Comparison of ENCODE assay signal across 8 cellular contexts in genomic region chr17:8383143-8383974, GRCh38. TPM values are rescaled to one million over a fixed set of nuclear protein-coding genes. Genes with fewer than 3 reads are reported as not detected.
A peak's percentile ranks its signal among the peaks of the same experiment; 100 is the strongest.
DNase-seq lines count a peak whose midpoint lies in the region; ATAC-seq, FAIRE-seq and TF ChIP-seq lines count a peak whose summit lies in the region.

Gene RPL26 (minus strand): TSS chr17:8383193. CDS start chr17:8382310, 883 bp downstream.

- peak within 1 kb of the TSS; percentile 76 for H3K27ac ChIP-seq in H1 (ENCODE audit: low read depth, low read length)
- H3K27ac ChIP-seq in mesenchymal stem cell (ENCODE audit: low read length, poor library complexity, severe bottlenecking), result peak within 1 kb of the TSS; percentile 95

- TF ChIP-seq RAD21 in H1 (IDR thresholded peaks at IDR 0.05 in 1 of 2, conservative IDR thresholded peaks at IDR 0.05 in 1 of 2; ENCODE audit: low read depth in 2 of 2, low read length in 2 of 2), result peak; percentile 16 to 35; a peak in 3 of 4 replicates

- peak within 1 kb of the TSS; percentile 71 for H4K5ac ChIP-seq in H1 (ENCODE audit: insufficient read length, low read depth, low read length)

- peaks cover 13 to 37% of the 10 kb centered on the region in 2 experiments; a peak in 3 of 4 replicates for H3K79me2 ChIP-seq in H1 (ENCODE audit: control insufficient read depth in 1 of 2, insufficient read depth in 2 of 2, low read length in 2 of 2)

- H4K8ac ChIP-seq in H1 (ENCODE audit: extremely low read depth, insufficient read depth, low read length) (peak within 1 kb of the TSS; percentile 98; the same call in 1 of the 2 replicates), mesenchymal stem cell (ENCODE audit: low read length) (peak within 1 kb of the TSS; percentile 97)

- no peak within 1 kb of the TSS for H2BK120ac ChIP-seq in H1 (replicated peaks; ENCODE audit: low read depth, low read length)
- H2BK120ac ChIP-seq in mesenchymal stem cell (ENCODE audit: low read depth, low read length), result peak within 1 kb of the TSS; percentile 89

- peak; percentile 89 for FAIRE-seq in H1 (lab: Jason Lieb, UNC)

- H3K36me3 ChIP-seq in H1 (ENCODE audit: control insufficient read depth in 2 of 4, insufficient read depth in 4 of 4, low read length in 3 of 4) (peaks cover 24 to 38% (median 31%) of the 10 kb centered on the region in 4 experiments), mesenchymal stem cell (ENCODE audit: control insufficient read depth in 1 of 2, insufficient read depth in 2 of 2, low read depth in 1 of 2, low read length in 2 of 2) (peaks cover 9 to 37% of the 10 kb centered on the region in 2 experiments)

- H2AK5ac ChIP-seq in H1 (ENCODE audit: low read depth, low read length) (no peak within 1 kb of the TSS), mesenchymal stem cell (ENCODE audit: low read length, severe bottlenecking) (no peak within 1 kb of the TSS)

- peak within 1 kb of the TSS; percentile 62 for H4K91ac ChIP-seq in H1 (replicated peaks; ENCODE audit: insufficient read length, low read length)
- H4K91ac ChIP-seq in mesenchymal stem cell (ENCODE audit: low read length), result peak within 1 kb of the TSS; percentile 93

- TF ChIP-seq POLR2A in H1 (IDR thresholded peaks at IDR 0.05; ENCODE audit: control extremely low read depth in 1 of 2, low read depth in 2 of 2, low read length in 2 of 2), result peak; percentile 99

- H2BK20ac ChIP-seq in H1 (ENCODE audit: low read length), result no peak within 1 kb of the TSS

- DNase-seq in COLO668 (lab: John Stamatoyannopoulos, UW; ENCODE audit: unreplicated experiment) (peak; percentile 93), HS-5 (ENCODE audit: low read depth) (peak; percentile 96), H1 (ENCODE audit: low read depth in 1 of 2, low spot score in 2 of 2) (peak; percentile 96 to 97), mesenchymal stem cell (peak; percentile 99)
- peak; percentile 74 for DNase-seq in NK-92 treated with Interleukin-12 subunit alpha and Interleukin-12 subunit beta, amount 100 ng/mL, for 24 hours (lab: John Stamatoyannopoulos, UW)
- peak; percentile 91 for DNase-seq in stimulated activated CD8-positive, alpha-beta memory T cell treated with anti-CD3 and anti-CD28 coated beads, Interleukin-15, amount 100 ng/mL, for 1 hour (ENCODE audit: low read depth)

- no peak for TF ChIP-seq EP300 in H1 (IDR thresholded peaks at IDR 0.05; ENCODE audit: borderline replicate concordance in 1 of 2, low read depth in 2 of 2, low read length in 2 of 2)

- POLR2A ChIA-PET in activated CD8-positive, alpha-beta memory T cell treated with anti-CD3 and anti-CD28 coated beads for 36 hours (lab: Charles Lee), result interaction anchor here (0.7 to 1.2 kb wide), 3 partner anchors 52 to 363 kb away, joined by 3 to 5 read pairs (median 3); partner anchors contain the start of gene NDEL1
- POLR2A ChIA-PET in H1 (lab: Charles Lee; ENCODE audit: partially characterized antibody), result interaction anchor here (0.5 to 4.6 kb wide), 37 partner anchors 8 to 416 kb away, joined by 3 to 51 read pairs (median 5); partner anchors contain the start of genes CTC1, MFSD6L, NDEL1 and RNF222

- H3K4me1 ChIP-seq in H1 (replicated peaks in 1 of 4; ENCODE audit: control insufficient read depth in 3 of 4, insufficient read depth in 4 of 4, low read length in 3 of 4) (peaks cover 0 to 12% (median 4%) of the 10 kb centered on the region in 4 experiments; a peak in 5 of 7 replicates), mesenchymal stem cell (ENCODE audit: control insufficient read depth, insufficient read depth, low read depth, low read length) (peaks cover 16% of the 10 kb centered on the region)

- H3K4ac ChIP-seq in H1 (replicated peaks; ENCODE audit: insufficient read length, low read depth, low read length) (no peak within 1 kb of the TSS), mesenchymal stem cell (ENCODE audit: low read depth in 1 of 2, low read length in 2 of 2) (peak within 1 kb of the TSS; percentile 83 to 88)

- peak within 1 kb of the TSS; percentile 82 for H2BK5ac ChIP-seq in H1 (ENCODE audit: low read depth, low read length)
- peak within 1 kb of the TSS; percentile 98 for H2BK5ac ChIP-seq in mesenchymal stem cell (ENCODE audit: low read depth, low read length, poor library complexity, severe bottlenecking)

- H3K4me2 ChIP-seq in H1 (ENCODE audit: insufficient read depth in 1 of 2, low read depth in 2 of 2, low read length in 2 of 2) (peak within 1 kb of the TSS; percentile 80 to 87), mesenchymal stem cell (ENCODE audit: low read length, poor library complexity, severe bottlenecking) (peak within 1 kb of the TSS; percentile 80)

- H3K27me3 ChIP-seq in H1 (replicated peaks in 1 of 4; ENCODE audit: control insufficient read depth in 3 of 4, extremely low read depth in 1 of 4, insufficient read depth in 3 of 4, low read length in 3 of 4) (no peaks in the 10 kb centered on the region), mesenchymal stem cell (ENCODE audit: control insufficient read depth in 1 of 2, insufficient read depth in 1 of 2, low read length in 2 of 2) (no peaks in the 10 kb centered on the region)

- H2BK15ac ChIP-seq in H1 (ENCODE audit: low read length) (no peak within 1 kb of the TSS), mesenchymal stem cell (ENCODE audit: low read depth, poor library complexity, severe bottlenecking) (peak within 1 kb of the TSS; percentile 96)

- peaks cover 10 to 16% of the 10 kb centered on the region in 2 experiments for H4K20me1 ChIP-seq in H1 (replicated peaks in 1 of 2; ENCODE audit: control insufficient read depth in 1 of 2, insufficient read depth in 2 of 2, low read length in 2 of 2)

- H3K79me1 ChIP-seq in H1 (ENCODE audit: low read depth, low read length) (0 out of 2 replicates have a peak, but pooled peaks cover 2% of the 10 kb centered on the region), mesenchymal stem cell (replicated peaks; ENCODE audit: low read length, poor library complexity, severe bottlenecking) (no peaks in the 10 kb centered on the region)

- H3K23ac ChIP-seq in H1 (ENCODE audit: insufficient read length), result no peak within 1 kb of the TSS
- peak within 1 kb of the TSS in 1 of 2 experiments; percentile 95 for H3K23ac ChIP-seq in mesenchymal stem cell (ENCODE audit: low read length in 2 of 2)

- H3K4me3 ChIP-seq in H1 (ENCODE audit: extremely low read depth in 1 of 4, insufficient read depth in 2 of 4, low read depth in 3 of 4, low read length in 4 of 4) (peak within 1 kb of the TSS; percentile 91 to 100 (median 98)), mesenchymal stem cell (ENCODE audit: insufficient read depth in 1 of 2, low read depth in 1 of 2, low read length in 2 of 2) (peak within 1 kb of the TSS; percentile 80 to 96)

- peak; percentile 82 for ATAC-seq in GM19467 (IDR thresholded peaks at IDR 0.05; ENCODE audit: unreplicated experiment)

- 2% methylated on average over 69 of the region's 70 CpGs; no CpG with 5 or more reads in 1 of the 2 experiments for WGBS in H1 (ENCODE audit: extremely low coverage in 1 of 2, insufficient coverage in 1 of 2, insufficient read length in 1 of 2, insufficient replicate concordance in 2 of 2, low coverage in 1 of 2, low lambda C conversion rate in 2 of 2, missing lambda C conversion rate in 1 of 2), 2 experiments
- under 1% methylated on average over 67 of the region's 70 CpGs for WGBS in mesenchymal stem cell

- H2BK12ac ChIP-seq in H1 (ENCODE audit: low read depth, low read length) (no peak within 1 kb of the TSS), mesenchymal stem cell (ENCODE audit: low read length in 2 of 2) (peak within 1 kb of the TSS; percentile 20 to 52)

- peaks cover 9% of the 10 kb centered on the region; the same call in 1 of the 2 replicates for H3K23me2 ChIP-seq in H1 (ENCODE audit: low read depth, low read length)

- no peak within 1 kb of the TSS for H3K14ac ChIP-seq in H1 (ENCODE audit: insufficient read length)
- H3K14ac ChIP-seq in mesenchymal stem cell (ENCODE audit: low read length in 2 of 2), result peak within 1 kb of the TSS in 1 of 2 experiments; percentile 99

- peak; percentile 75 to 84 (median 83) for TF ChIP-seq CTCF in H1 (IDR thresholded peaks at IDR 0.05; ENCODE audit: control extremely low read depth in 1 of 3, insufficient read depth in 1 of 3, low read depth in 1 of 3, low read length in 3 of 3)

- peak within 1 kb of the TSS; percentile 93 for H3K18ac ChIP-seq in H1 (ENCODE audit: extremely low read depth, low read length)
- peak within 1 kb of the TSS; percentile 78 to 98 for H3K18ac ChIP-seq in mesenchymal stem cell (ENCODE audit: low read depth in 1 of 2, low read length in 2 of 2)

- H2AFZ ChIP-seq in H1 (ENCODE audit: low read length) (no peak within 1 kb of the TSS), mesenchymal stem cell (ENCODE audit: low read depth, low read length) (peak within 1 kb of the TSS; percentile 59)

- peak within 1 kb of the TSS; percentile 62 for H3K56ac ChIP-seq in H1 (replicated peaks; ENCODE audit: insufficient read length, low read depth, low read length)

- H3K9me3 ChIP-seq in H1 (ENCODE audit: insufficient read depth in 2 of 2, low read depth in 1 of 2, low read length in 1 of 2) (no peaks in the 10 kb centered on the region), mesenchymal stem cell (ENCODE audit: control insufficient read depth, low read length) (no peaks in the 10 kb centered on the region)

- peak within 1 kb of the TSS; percentile 92 to 98 (median 96) for H3K9ac ChIP-seq in H1 (replicated peaks in 1 of 4; ENCODE audit: extremely low read depth in 1 of 4, low read depth in 3 of 4, low read length in 3 of 4)
- H3K9ac ChIP-seq in mesenchymal stem cell (ENCODE audit: low read length), result peak within 1 kb of the TSS; percentile 98

- CTCF ChIA-PET in activated CD8-positive, alpha-beta memory T cell treated with anti-CD3 and anti-CD28 coated beads for 36 hours (lab: Charles Lee), result interaction anchor here (0.6 to 1.3 kb wide), 17 partner anchors 11 to 615 kb away, joined by 3 to 10 read pairs (median 3); partner anchors contain the start of genes CCDC42 and SLC25A35
- CTCF ChIA-PET in H1 (lab: Charles Lee; ENCODE audit: partially characterized antibody), result interaction anchor here (0.7 to 1.5 kb wide), 18 partner anchors 10 to 402 kb away, joined by 3 to 16 read pairs (median 3); partner anchors contain the start of genes RNF222 and SLC25A35

TF ChIP-seq in H1, 55 proteins besides CTCF, POLR2A, EP300 and RAD21 (continues in another document):
- TF ChIP-seq TAF1 (IDR thresholded peaks at IDR 0.05; ENCODE audit: low read depth, low read length) (peak; percentile 99), CREB1 (IDR thresholded peaks at IDR 0.05) (peak; percentile 29; the same call in 1 of the 2 replicates)

RNA-seq across cellular contexts. Expression of gene RPL26, which starts in this region (rescaled TPM):
- total RNA-seq in activated CD8-positive, alpha-beta memory T cell treated with anti-CD3 and anti-CD28 coated beads for 36 hours, result 1,000 to 10,000 TPM; 2,480 to 2,528 TPM
- total RNA-seq in H1 (2021; fragmentation: NEBNext Ultra II Directional; extraction: Animal tissue kit (Norgen Biotek cat#: 25700)), result 1,963 and 1,980 TPM in 2 replicates
- 1,277 and 2,554 TPM in 2 replicates for polyA plus RNA-seq in H1 (2011; rRNA removed)
- polyA plus RNA-seq in H1 (2011; cell fraction: cytosol; rRNA removed), result 4,614 TPM
- 1,124 TPM for polyA plus RNA-seq in H1 (2011; cell fraction: nucleus; rRNA removed)
- 3,459 to 5,414 TPM (median 3,765 TPM) in 4 replicates for polyA plus RNA-seq in H1 (2012, experiment 1 of 2)
- 5,853 TPM for polyA plus RNA-seq in H1 (2012, experiment 2 of 2)
- polyA plus RNA-seq in H1 (2013, experiment 1 of 2), result 6,093 TPM
- polyA plus RNA-seq in H1 (2013, experiment 2 of 2), result 5,996 TPM
- polyA minus RNA-seq in H1 (2011; rRNA and poly(A)+ RNA removed), result 979 and 1,967 TPM in 2 replicates
- polyA minus RNA-seq in H1 (2011; cell fraction: cytosol; rRNA and poly(A)+ RNA removed), result 386 TPM
- polyA minus RNA-seq in H1 (2011; cell fraction: nucleus; rRNA and poly(A)+ RNA removed), result 791 TPM
- 6,000 TPM for polyA plus RNA-seq in mesenchymal stem cell (2013, experiment 1 of 2)
- polyA plus RNA-seq in mesenchymal stem cell (2013, experiment 2 of 2), result 5,819 TPM

Comparison
In these comparisons a context has a peak if more than half of its experiments do, and no peak if none do; other contexts are left out.
1. Peak in every context shown above with its lines: DNase-seq, ATAC-seq, H3K4me3 ChIP-seq and H3K27ac ChIP-seq.